31 cellular contexts compared by ENCODE assay signal in genomic region chr15:85852969-85853368, GRCh38.
"Had no signal": no experiment of that assay in that cellular context is flagged by ENCODE, and none has a peak within 500 bp of the region (broad histone marks: within the 10 kb centered on the region; RNA-seq: fewer than 3 reads in every experiment).

No MANE protein-coding gene starts in this region.

- H3K4me3 ChIP-seq: adrenal gland, body of pancreas, breast epithelium had no signal

- DNase-seq: activated B cell treated with CpG ODN at 0.5 μM for 24 hours; activated CD4-positive, alpha-beta memory T cell treated with anti-CD3 and anti-CD28 coated beads for 36 hours; activated CD4-positive, alpha-beta T cell treated with anti-CD3 and anti-CD28 coated beads for 4 hours; activated CD4-positive, alpha-beta T cell treated with anti-CD3 and anti-CD28 coated beads, Interleukin-2, amount 10 ng/mL, durations not matched to agents 24 days and 14 days; activated CD4-positive, alpha-beta T cell treated with anti-CD3 and anti-CD28 coated beads, Interleukin-2, amount 50 U/mL, for 1 hour; activated CD4-positive, alpha-beta T cell treated with anti-CD3 and anti-CD28 coated beads, Interleukin-2, amount 50 U/mL, for 4 hours; activated CD4-positive, CD25-positive, alpha-beta regulatory T cell treated with anti-CD3 and anti-CD28 coated beads, Interleukin-2, amount 50 U/mL, for 72 hours; activated CD8-positive, alpha-beta memory T cell treated with anti-CD3 and anti-CD28 coated beads, Interleukin-2, amount 50 U/mL, for 4 hours; activated CD8-positive, alpha-beta T cell treated with anti-CD3 and anti-CD28 coated beads for 36 hours; activated gamma-delta T cell treated with Interleukin-2 at 50 U/mL for 16 hours; activated naive CD4-positive, alpha-beta T cell; activated naive CD4-positive, alpha-beta T cell treated with anti-CD3 and anti-CD28 coated beads for 36 hours; activated naive CD4-positive, alpha-beta T cell treated with anti-CD3 and anti-CD28 coated beads, Interleukin-2, amount 50 U/mL, for 16 hours; activated naive CD8-positive, alpha-beta T cell treated with anti-CD3 and anti-CD28 coated beads for 36 hours; activated T-cell treated with anti-CD3 and anti-CD28 coated beads for 4 hours; activated T-cell treated with anti-CD3 and anti-CD28 coated beads, Interleukin-2, amount 50 U/mL, for 1 hour; activated T-cell treated with anti-CD3 and anti-CD28 coated beads, Interleukin-2, amount 50 U/mL, for 4 hours; activated T-cell treated with anti-CD3 and anti-CD28 coated beads, Interleukin-2, amount 50 U/mL, for 72 hours; amniotic stem cell; aorta; body of pancreas; brain microvascular endothelial cell; central memory CD4-positive, alpha-beta T cell; T-helper 1 cell; T-helper 2 cell; T-helper 9 cell had no signal

- H3K36me3 ChIP-seq: adrenal gland, brain microvascular endothelial cell, breast epithelium had no signal

- ATAC-seq: activated CD8-positive, alpha-beta T cell treated with anti-CD3 and anti-CD28 coated beads for 36 hours; activated naive CD4-positive, alpha-beta T cell treated with anti-CD3 and anti-CD28 coated beads, Interleukin-2, amount 50 U/mL, for 72 hours; activated T-cell treated with anti-CD3 and anti-CD28 coated beads, Interleukin-2, amount 50 U/mL, for 4 hours; activated T-cell treated with anti-CD3 and anti-CD28 coated beads, Interleukin-2, amount 50 U/mL, for 72 hours; activated T-helper 17 cell treated with anti-CD3 and anti-CD28 coated beads, Interleukin-2, amount 50 U/mL, for 72 hours; body of pancreas had no signal

- H3K9me3 ChIP-seq: adrenal gland, body of pancreas, breast epithelium had no signal

- H3K4me1 ChIP-seq: adrenal gland, body of pancreas, breast epithelium had no signal

- H3K27ac ChIP-seq: adrenal gland, body of pancreas, brain microvascular endothelial cell, breast epithelium, VCaP had no signal

- H3K27me3 ChIP-seq: body of pancreas, brain microvascular endothelial cell had no signal
